ENCODE assay signal across 9 cellular contexts in the genomic region with DNA sequence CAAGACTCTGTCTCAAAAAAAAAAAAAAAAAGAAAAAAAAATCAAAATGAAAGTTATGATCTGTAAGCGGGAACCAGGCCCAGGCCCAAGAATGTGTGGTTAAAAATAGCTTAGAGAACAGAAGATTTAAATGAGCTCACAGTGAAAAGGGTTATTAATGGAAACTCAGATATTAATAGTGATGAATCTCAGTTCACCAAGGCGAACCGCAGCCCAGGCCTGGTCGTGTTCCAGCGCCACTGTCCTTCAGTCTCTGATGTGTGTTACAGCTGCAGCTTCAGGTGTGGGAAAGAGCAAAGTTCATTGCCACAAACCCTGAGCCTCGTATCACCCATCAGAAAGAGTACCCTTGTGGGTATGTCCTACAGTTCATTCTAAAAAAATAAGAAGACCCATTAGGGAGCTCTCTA.
A peak's percentile ranks its signal among the peaks of the same experiment; 100 is the strongest.
DNase-seq lines count a peak whose midpoint lies in the region; ATAC-seq lines count a peak whose summit lies in the region.
"Had no signal": no experiment of that assay in that cellular context is flagged by ENCODE, and none has a peak within 500 bp of the region (broad histone marks: within the 10 kb centered on the region; RNA-seq: fewer than 3 reads in every experiment).

No MANE protein-coding gene starts in this region.

- peaks cover 48 to 79% (median 55%) of the 10 kb centered on the region in 10 experiments for H3K4me1 ChIP-seq in BLaER1 treated with 17β-estradiol and CSF1 and Interleukin-3, amounts not matched to agents 10 nM and 100 nM

- peaks cover 0 to 22% (median 14%) of the 10 kb centered on the region in 11 experiments; a peak in 14 of 22 replicates for H3K36me3 ChIP-seq in BLaER1 treated with 17β-estradiol and CSF1 and Interleukin-3, amounts not matched to agents 10 nM and 100 nM

- H3K27me3 ChIP-seq in BLaER1 treated with 17β-estradiol and CSF1 and Interleukin-3, amounts not matched to agents 10 nM and 100 nM, result no peaks in the 10 kb centered on the region

- no peak overlapping the region for H3K4me3 ChIP-seq in BLaER1 treated with 17β-estradiol and CSF1 and Interleukin-3, amounts not matched to agents 10 nM and 100 nM

- no peak overlapping the region for H3K27ac Mint-ChIP-seq in activated T-cell treated with anti-CD3 and anti-CD28 coated beads, Interleukin-2, amount 50 U/mL, for 24 hours

- peaks cover 77 to 100% (median 100%) of the 10 kb centered on the region in 11 experiments for H4K20me1 ChIP-seq in BLaER1 treated with 17β-estradiol and CSF1 and Interleukin-3, amounts not matched to agents 10 nM and 100 nM

- no peaks in the 10 kb centered on the region for H3K36me3 Mint-ChIP-seq in activated T-cell treated with anti-CD3 and anti-CD28 coated beads, Interleukin-2, amount 50 U/mL, for 24 hours (ENCODE audit: low read depth)
- H3K36me3 Mint-ChIP-seq: CD4-positive, CD25-positive, alpha-beta regulatory T cell had no signal

- peaks cover 8% of the 10 kb centered on the region for H3K4me1 Mint-ChIP-seq in activated T-cell treated with anti-CD3 and anti-CD28 coated beads, Interleukin-2, amount 50 U/mL, for 24 hours (ENCODE audit: low read depth)

- ATAC-seq in GM21515 (IDR thresholded peaks at IDR 0.05; ENCODE audit: unreplicated experiment), result peak; percentile 97

- H3K27me3 Mint-ChIP-seq in activated T-cell treated with anti-CD3 and anti-CD28 coated beads, Interleukin-2, amount 50 U/mL, for 24 hours, result no peaks in the 10 kb centered on the region
- H3K27me3 Mint-ChIP-seq: CD4-positive, CD25-positive, alpha-beta regulatory T cell had no signal

- H3K4me3 Mint-ChIP-seq in activated T-cell treated with anti-CD3 and anti-CD28 coated beads, Interleukin-2, amount 50 U/mL, for 24 hours, result no peak overlapping the region
- H3K4me3 Mint-ChIP-seq: CD4-positive, CD25-positive, alpha-beta regulatory T cell had no signal

- peak overlapping the region in 7 of 11 experiments; percentile 4 to 40 (median 30); a peak in 8 of 22 replicates for H3K27ac ChIP-seq in BLaER1 treated with 17β-estradiol and CSF1 and Interleukin-3, amounts not matched to agents 10 nM and 100 nM

- peak overlapping the region in 9 of 11 experiments; percentile 3 to 57 (median 39); a peak in 11 of 22 replicates for H3K9ac ChIP-seq in BLaER1 treated with 17β-estradiol and CSF1 and Interleukin-3, amounts not matched to agents 10 nM and 100 nM

- DNase-seq in HuH-7 (ENCODE audit: low spot score), result peak; percentile 28
- DNase-seq in hepatic stellate cell (ENCODE audit: low spot score), result peak; percentile 62
- DNase-seq in retina, result no peak
- DNase-seq in activated T-cell treated with anti-CD3 and anti-CD28 coated beads, Interleukin-2, amount 50 U/mL, for 24 hours, result no peak
- DNase-seq in medulla oblongata (ENCODE audit: extremely low spot score), result no peak
- DNase-seq in Ammon's horn (ENCODE audit: low spot score), result no peak
- DNase-seq: CD4-positive, CD25-positive, alpha-beta regulatory T cell had no signal

- peak overlapping the region; percentile 52 to 81 (median 64) for H3K4me2 ChIP-seq in BLaER1 treated with 17β-estradiol and CSF1 and Interleukin-3, amounts not matched to agents 10 nM and 100 nM

- H3K9me3 ChIP-seq in BLaER1 treated with 17β-estradiol and CSF1 and Interleukin-3, amounts not matched to agents 10 nM and 100 nM (replicated peaks in 1 of 11), result no peaks in the 10 kb centered on the region

- H3K9me3 Mint-ChIP-seq in activated T-cell treated with anti-CD3 and anti-CD28 coated beads, Interleukin-2, amount 50 U/mL, for 24 hours, result no peaks in the 10 kb centered on the region
- H3K9me3 Mint-ChIP-seq: CD4-positive, CD25-positive, alpha-beta regulatory T cell had no signal

Comparison
In these comparisons a context has a peak if more than half of its experiments do, and no peak if none do; other contexts are left out.
1. DNase-seq: peak in HuH-7 (single experiment) and hepatic stellate cell (single experiment); none in retina (single experiment), activated T-cell treated with anti-CD3 and anti-CD28 coated beads, Interleukin-2, amount 50 U/mL, for 24 hours (single experiment), medulla oblongata (single experiment) and Ammon's horn (single experiment).